In genomic region chr5:173742432-173742816, GRCh38 we compare ENCODE assay signal across 10 cellular contexts.
A peak's percentile ranks its signal among the peaks of the same experiment; 100 is the strongest.
DNase-seq lines count a peak whose midpoint lies in the region; ATAC-seq and TF ChIP-seq lines count a peak whose summit lies in the region.
"Had no signal": no experiment of that assay in that cellular context is flagged by ENCODE, and none has a peak within 500 bp of the region (broad histone marks: within the 10 kb centered on the region; RNA-seq: fewer than 3 reads in every experiment).

No MANE protein-coding gene starts in this region.

- no peaks in the 10 kb centered on the region for H3K27me3 Mint-ChIP-seq in activated naive CD8-positive, alpha-beta T cell treated with anti-CD3 and anti-CD28 coated beads, Interleukin-2, amount 50 U/mL, for 24 hours
- no peaks in the 10 kb centered on the region for H3K27me3 Mint-ChIP-seq in chondrocyte (ENCODE audit: low read depth)
- H3K27me3 Mint-ChIP-seq: activated naive CD4-positive, alpha-beta T cell treated with anti-CD3 and anti-CD28 coated beads, Interleukin-2, amount 50 U/mL, for 24 hours had no signal

- no peaks in the 10 kb centered on the region for H3K36me3 ChIP-seq in right atrium auricular region
- H3K36me3 ChIP-seq in PC-3 (ENCODE audit: low read depth, low read length), result no peaks in the 10 kb centered on the region

- H3K4me1 ChIP-seq in right atrium auricular region, result no peaks in the 10 kb centered on the region
- H3K4me1 ChIP-seq in PC-3 (ENCODE audit: insufficient read depth, low read length), result peaks cover 17% of the 10 kb centered on the region

- no peak overlapping the region for H3K4me3 ChIP-seq in right atrium auricular region
- H3K4me3 ChIP-seq in PC-3 (ENCODE audit: low read length), result no peak overlapping the region

- H3K9ac ChIP-seq in PC-3 (ENCODE audit: low read length), result no peak overlapping the region

- H3F3A ChIP-seq in PC-3 (ENCODE audit: low read length, unreplicated experiment), result no peaks in the 10 kb centered on the region

- H3K4me1 Mint-ChIP-seq in activated naive CD8-positive, alpha-beta T cell treated with anti-CD3 and anti-CD28 coated beads, Interleukin-2, amount 50 U/mL, for 24 hours, result peaks cover 13% of the 10 kb centered on the region
- H3K4me1 Mint-ChIP-seq in chondrocyte (ENCODE audit: low read depth), result peaks cover 7% of the 10 kb centered on the region
- H3K4me1 Mint-ChIP-seq: activated naive CD4-positive, alpha-beta T cell treated with anti-CD3 and anti-CD28 coated beads, Interleukin-2, amount 50 U/mL, for 24 hours had no signal

- peak overlapping the region; percentile 25 for H3K27ac Mint-ChIP-seq in activated naive CD8-positive, alpha-beta T cell treated with anti-CD3 and anti-CD28 coated beads, Interleukin-2, amount 50 U/mL, for 24 hours
- H3K27ac Mint-ChIP-seq in chondrocyte (ENCODE audit: unreplicated experiment), result no peak overlapping the region
- H3K27ac Mint-ChIP-seq: activated naive CD4-positive, alpha-beta T cell treated with anti-CD3 and anti-CD28 coated beads, Interleukin-2, amount 50 U/mL, for 24 hours had no signal

- POLR2A ChIA-PET in PC-3 (lab: Charles Lee; ENCODE audit: unreplicated experiment), result no interaction called here

- no peaks in the 10 kb centered on the region for H3K9me2 ChIP-seq in PC-3 (replicated peaks; ENCODE audit: low read length)

- H3K4me2 ChIP-seq in PC-3 (ENCODE audit: low read length), result no peak overlapping the region

- H3K9me3 ChIP-seq in right atrium auricular region, result no peaks in the 10 kb centered on the region
- H3K9me3 ChIP-seq in PC-3 (ENCODE audit: low read length), result no peaks in the 10 kb centered on the region

- no peak overlapping the region for H3K4me3 Mint-ChIP-seq in activated naive CD8-positive, alpha-beta T cell treated with anti-CD3 and anti-CD28 coated beads, Interleukin-2, amount 50 U/mL, for 24 hours
- H3K4me3 Mint-ChIP-seq in chondrocyte (ENCODE audit: unreplicated experiment), result no peak overlapping the region
- H3K4me3 Mint-ChIP-seq: activated naive CD4-positive, alpha-beta T cell treated with anti-CD3 and anti-CD28 coated beads, Interleukin-2, amount 50 U/mL, for 24 hours had no signal

- no peaks in the 10 kb centered on the region for H3K9me3 Mint-ChIP-seq in activated naive CD8-positive, alpha-beta T cell treated with anti-CD3 and anti-CD28 coated beads, Interleukin-2, amount 50 U/mL, for 24 hours
- no peaks in the 10 kb centered on the region for H3K9me3 Mint-ChIP-seq in chondrocyte (ENCODE audit: low read depth)
- H3K9me3 Mint-ChIP-seq: activated naive CD4-positive, alpha-beta T cell treated with anti-CD3 and anti-CD28 coated beads, Interleukin-2, amount 50 U/mL, for 24 hours had no signal

- TF ChIP-seq CTCF in right atrium auricular region (IDR thresholded peaks at IDR 0.05) (no peak), PC-3 (conservative IDR thresholded peaks at IDR 0.05; ENCODE audit: low read depth, low read length) (no peak), chondrocyte (IDR thresholded peaks at IDR 0.05) (no peak)

- no peaks in the 10 kb centered on the region for H3K36me3 Mint-ChIP-seq in activated naive CD8-positive, alpha-beta T cell treated with anti-CD3 and anti-CD28 coated beads, Interleukin-2, amount 50 U/mL, for 24 hours (ENCODE audit: low read depth)
- H3K36me3 Mint-ChIP-seq in chondrocyte (ENCODE audit: low read depth), result no peaks in the 10 kb centered on the region
- H3K36me3 Mint-ChIP-seq: activated naive CD4-positive, alpha-beta T cell treated with anti-CD3 and anti-CD28 coated beads, Interleukin-2, amount 50 U/mL, for 24 hours had no signal

- H3K27me3 ChIP-seq in right atrium auricular region, result no peaks in the 10 kb centered on the region
- no peaks in the 10 kb centered on the region for H3K27me3 ChIP-seq in PC-3 (ENCODE audit: low read length)

- BruUV-seq in PC-3 (replicated peaks; lab: Mats Ljungman, UMichigan), result no TSS peak

- CTCF ChIA-PET in PC-3 (lab: Charles Lee), result no interaction called here

- ATAC-seq in GM18508 (IDR thresholded peaks at IDR 0.05; ENCODE audit: insufficient read depth, unreplicated experiment) (peak; percentile 49), GM19463 (IDR thresholded peaks at IDR 0.05; ENCODE audit: unreplicated experiment) (peak; percentile 57), HG03045 (IDR thresholded peaks at IDR 0.05; ENCODE audit: unreplicated experiment) (peak; percentile 64), PC-3 (no peak)
- peak; percentile 62 for ATAC-seq in activated naive CD8-positive, alpha-beta T cell treated with anti-CD3 and anti-CD28 coated beads, Interleukin-2, amount 50 U/mL, for 24 hours

- intact Hi-C loops in PC-3 (cut with micrococcal nuclease), result no loop called here

- H4K20me1 ChIP-seq in PC-3 (ENCODE audit: low read length), result no peaks in the 10 kb centered on the region

- no peak overlapping the region for H2AFZ ChIP-seq in PC-3 (ENCODE audit: low read length)

- DNase-seq in activated naive CD8-positive, alpha-beta T cell treated with anti-CD3 and anti-CD28 coated beads, Interleukin-2, amount 50 U/mL, for 24 hours, result no peak
- DNase-seq in right atrium auricular region (ENCODE audit: low spot score) (no peak), PC-3 (no peak), chondrocyte (ENCODE audit: low spot score) (no peak), KG1 (lab: John Stamatoyannopoulos, UW) (no peak)
- DNase-seq: NCI-H446 had no signal

- H3K27ac ChIP-seq in right atrium auricular region (no peak overlapping the region), PC-3 (ENCODE audit: low read length) (no peak overlapping the region)

- no peaks in the 10 kb centered on the region for H3K79me2 ChIP-seq in PC-3 (ENCODE audit: low read length)
